ENCODE assay signal across 22 cellular contexts in the genomic region with DNA sequence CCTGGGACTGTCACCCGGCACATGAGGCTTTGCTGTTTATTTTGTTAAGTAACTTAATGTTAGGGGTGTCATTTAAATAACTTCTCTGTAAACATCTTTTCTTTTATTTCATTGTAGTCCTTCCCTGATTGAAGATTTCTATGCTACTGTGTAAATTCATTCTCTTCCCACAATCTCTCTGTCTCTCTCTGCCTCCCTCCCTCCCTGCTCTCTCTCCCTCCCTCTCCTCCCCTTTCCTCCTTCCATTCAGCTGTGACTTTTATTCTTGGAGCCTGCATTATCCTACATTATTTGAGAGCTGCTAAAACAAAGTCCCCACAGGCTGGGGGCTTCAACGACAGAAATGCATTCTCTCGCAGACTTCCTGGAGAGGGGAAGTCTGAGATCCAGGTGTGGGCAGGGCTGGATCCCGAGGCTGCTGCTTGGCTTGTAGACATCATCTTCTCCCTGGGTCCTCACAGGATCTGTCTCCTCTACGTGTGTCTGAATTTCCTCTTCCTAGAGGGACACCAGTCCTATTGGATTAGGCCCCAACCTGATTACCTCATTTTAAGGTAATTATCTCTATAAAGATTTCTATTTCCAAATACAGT. TPM values are rescaled to one million over a fixed set of nuclear protein-coding genes. Genes with fewer than 3 reads are reported as not detected.
A peak's percentile ranks its signal among the peaks of the same experiment; 100 is the strongest.
DNase-seq lines count a peak whose midpoint lies in the region; ATAC-seq and TF ChIP-seq lines count a peak whose summit lies in the region.
"Had no signal": no experiment of that assay in that cellular context is flagged by ENCODE, and none has a peak within 500 bp of the region (broad histone marks: within the 10 kb centered on the region; RNA-seq: fewer than 3 reads in every experiment).

No MANE protein-coding gene starts in this region.

- H3K4me3 ChIP-seq in HEK293 (ENCODE audit: low read depth, low read length) (no peak overlapping the region), psoas muscle (no peak overlapping the region)
- H3K4me3 ChIP-seq: GM12878, GM23248, MG63, Peyer's patch had no signal

- H3K4me3 Mint-ChIP-seq in nephron progenitor cell = no peak overlapping the region
- H3K4me3 Mint-ChIP-seq: CD4-positive, alpha-beta T cell had no signal

- 57 to 64% (median 57%) methylated on average over 5 of the region's 5 CpGs for WGBS in psoas muscle, 3 donors

- peaks cover 32% of the 10 kb centered on the region for H3K4me1 Mint-ChIP-seq in nephron progenitor cell

- H3K27ac Mint-ChIP-seq in nephron progenitor cell = no peak overlapping the region
- H3K27ac Mint-ChIP-seq: CD4-positive, alpha-beta T cell had no signal

- POLR2A ChIA-PET in HEK293 (lab: Yijun Ruan, JAX) = no interaction called here

- TF ChIP-seq CTCF in HEK293 (tag by site-specific recombination; IDR thresholded peaks at IDR 0.05) (no peak), psoas muscle (IDR thresholded peaks at IDR 0.05) (no peak), nephron progenitor cell (IDR thresholded peaks at IDR 0.05) (no peak)

- CTCF ChIA-PET in HEK293 (lab: Yijun Ruan, JAX) = interaction anchor here (0.9 kb wide), 1 partner anchor 92 kb away, joined by 3 read pairs; no protein-coding TSS in a partner anchor

- DNase-seq in NCI-H82 (lab: John Stamatoyannopoulos, UW) (peak; percentile 3), NCI-H82 treated with DMSO at 0.1 percent for 48 hours (lab: John Stamatoyannopoulos, UW; ENCODE audit: unreplicated experiment) (no peak), islet precursor cell (peak; percentile 32), psoas muscle (no peak), nephron progenitor cell (no peak), NCI-H2227 treated with DMSO at 0.1 percent for 48 hours (lab: John Stamatoyannopoulos, UW) (no peak)
- DNase-seq: Caco-2; CD4-positive, alpha-beta T cell; GM23248; Kasumi-1; MG63; NCI-H1048; NCI-H1436 treated with DMSO at 0.1 percent for 48 hours; NCI-H2081; NCI-H446; NCI-H526 treated with DMSO at 0.1 percent for 48 hours; Peyer's patch had no signal

- H3K27me3 ChIP-seq in psoas muscle (ENCODE audit: insufficient read depth in 3 of 3, low read length in 2 of 3) = no peaks in the 10 kb centered on the region
- H3K27me3 ChIP-seq: MG63, Peyer's patch had no signal

- H3K36me3 Mint-ChIP-seq in nephron progenitor cell (ENCODE audit: low read depth) = no peaks in the 10 kb centered on the region

- H3K36me3 ChIP-seq in HEK293 (ENCODE audit: control insufficient read depth in 2 of 2, insufficient read depth in 1 of 2, low read length in 2 of 2) = no peaks in the 10 kb centered on the region
- H3K36me3 ChIP-seq in psoas muscle (ENCODE audit: insufficient read depth in 1 of 2, low read depth in 1 of 2) = peaks cover 0 to 13% of the 10 kb centered on the region in 2 donors
- H3K36me3 ChIP-seq: MG63, Peyer's patch had no signal

- no peaks in the 10 kb centered on the region for H3K9me3 Mint-ChIP-seq in nephron progenitor cell
- H3K9me3 Mint-ChIP-seq: CD4-positive, alpha-beta T cell had no signal

- peaks cover 20% of the 10 kb centered on the region for H3K27me3 Mint-ChIP-seq in nephron progenitor cell (ENCODE audit: low read depth, poor library complexity)

- H3K27ac ChIP-seq in HEK293 (ENCODE audit: extremely low read depth, low read depth, low read length) = no peak overlapping the region
- peak overlapping the region; percentile 23 for H3K27ac ChIP-seq in psoas muscle
- H3K27ac ChIP-seq: GM23248, Peyer's patch had no signal

- intact Hi-C loops in psoas muscle (cut with DNase I) = no loop called here

- H3K4me1 ChIP-seq in HEK293 (ENCODE audit: control insufficient read depth, insufficient read depth, low read length) (peaks cover 3% of the 10 kb centered on the region; the same call in 1 of the 2 replicates), psoas muscle (peaks cover 24% of the 10 kb centered on the region)
- H3K4me1 ChIP-seq: Caco-2, Peyer's patch had no signal

- ATAC-seq in psoas muscle (no peak), GM18502 (IDR thresholded peaks at IDR 0.05; ENCODE audit: poor library complexity, unreplicated experiment) (no peak)
- ATAC-seq: GM12878, HCT116 had no signal

- no peaks in the 10 kb centered on the region for H3K9me3 ChIP-seq in HEK293 (ENCODE audit: control insufficient read depth, insufficient read depth, low read depth, low read length)
- H3K9me3 ChIP-seq in psoas muscle = peaks cover 4% of the 10 kb centered on the region
- H3K9me3 ChIP-seq: Caco-2, MG63 had no signal

TF ChIP-seq in HEK293, 187 proteins besides CTCF, POLR2A, EP300 and RAD21 (continues in another document):
- no peak for TF ChIP-seq ZNF704 (tag by site-specific recombination; IDR thresholded peaks at IDR 0.05)
- no peak for TF ChIP-seq SP7 (tag by site-specific recombination; IDR thresholded peaks at IDR 0.05)
- no peak for TF ChIP-seq PATZ1 (tag by site-specific recombination; IDR thresholded peaks at IDR 0.05)
- no peak for TF ChIP-seq ZFP69B (tag by site-specific recombination; IDR thresholded peaks at IDR 0.05)
- TF ChIP-seq ZNF19 (tag by site-specific recombination; IDR thresholded peaks at IDR 0.05; ENCODE audit: low read depth) = no peak
- no peak for TF ChIP-seq ZNF169 (tag by site-specific recombination; IDR thresholded peaks at IDR 0.05)
- TF ChIP-seq HOXD13 (CRISPR knock-in tag; IDR thresholded peaks at IDR 0.05; ENCODE audit: borderline replicate concordance) = no peak
- no peak for TF ChIP-seq GLI2 (tag by site-specific recombination; IDR thresholded peaks at IDR 0.05; ENCODE audit: borderline replicate concordance, low read depth)
- no peak for TF ChIP-seq GFI1B (tag by site-specific recombination; IDR thresholded peaks at IDR 0.05)
- TF ChIP-seq, protein P1, sequence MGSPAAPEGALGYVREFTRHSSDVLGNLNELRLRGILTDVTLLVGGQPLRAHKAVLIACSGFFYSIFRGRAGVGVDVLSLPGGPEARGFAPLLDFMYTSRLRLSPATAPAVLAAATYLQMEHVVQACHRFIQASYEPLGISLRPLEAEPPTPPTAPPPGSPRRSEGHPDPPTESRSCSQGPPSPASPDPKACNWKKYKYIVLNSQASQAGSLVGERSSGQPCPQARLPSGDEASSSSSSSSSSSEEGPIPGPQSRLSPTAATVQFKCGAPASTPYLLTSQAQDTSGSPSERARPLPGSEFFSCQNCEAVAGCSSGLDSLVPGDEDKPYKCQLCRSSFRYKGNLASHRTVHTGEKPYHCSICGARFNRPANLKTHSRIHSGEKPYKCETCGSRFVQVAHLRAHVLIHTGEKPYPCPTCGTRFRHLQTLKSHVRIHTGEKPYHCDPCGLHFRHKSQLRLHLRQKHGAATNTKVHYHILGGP (tag by site-specific recombination; IDR thresholded peaks at IDR 0.05) = no peak
- no peak for TF ChIP-seq ZNF23 (tag by site-specific recombination; IDR thresholded peaks at IDR 0.05; ENCODE audit: borderline replicate concordance)
- no peak for TF ChIP-seq MZF1 (tag by site-specific recombination; IDR thresholded peaks at IDR 0.05; ENCODE audit: borderline replicate concordance)
- no peak for TF ChIP-seq ZNF37A (tag by site-specific recombination; IDR thresholded peaks at IDR 0.05)
- no peak for TF ChIP-seq ZNF843 (tag by site-specific recombination; IDR thresholded peaks at IDR 0.05)
- TF ChIP-seq ZNF707 (tag by site-specific recombination; IDR thresholded peaks at IDR 0.05) = no peak
- no peak for TF ChIP-seq ZNF16 (tag by site-specific recombination; IDR thresholded peaks at IDR 0.05; ENCODE audit: low read depth)
- TF ChIP-seq ZNF791 (tag by site-specific recombination; IDR thresholded peaks at IDR 0.05) = no peak
- TF ChIP-seq OSR2 (tag by site-specific recombination; IDR thresholded peaks at IDR 0.05) = 0 out of 2 replicates have a peak, but pooled peaks have one; percentile 47

RNA-seq across cellular contexts. Expression of gene UBE2QL1, which starts 18.4 kb away (rescaled TPM):
- 10 to 100 TPM; 12.9 to 96.2 (median 20.6) TPM for total RNA-seq in psoas muscle
- polyA plus RNA-seq in psoas muscle = 10 to 100 TPM in 2 of 3 donors, 1 to 10 TPM in 1; 3.2 to 63.4 (median 33.3) TPM
- total RNA-seq: Caco-2, GM23248 had no signal
- polyA plus RNA-seq: BJ, GM23248 had no signal

Comparison
In these comparisons a context has a peak if more than half of its experiments do, and no peak if none do; other contexts are left out.
1. DNase-seq: peak in NCI-H82 (single experiment) and islet precursor cell (single experiment); none in NCI-H82 treated with DMSO at 0.1 percent for 48 hours (single experiment), psoas muscle (0 of 2), nephron progenitor cell (single experiment) and NCI-H2227 treated with DMSO at 0.1 percent for 48 hours (single experiment).